In genomic region chr11:1435479-1435819, GRCh38 we compare ENCODE assay signal across 1 cellular context. TPM values are rescaled to one million over a fixed set of nuclear protein-coding genes. Genes with fewer than 3 reads are reported as not detected.
"Had no signal": no experiment of that assay in that cellular context is flagged by ENCODE, and none has a peak within 500 bp of the region (broad histone marks: within the 10 kb centered on the region; RNA-seq: fewer than 3 reads in every experiment).

No MANE protein-coding gene starts in this region.

RNA-seq across cellular contexts. Expression of gene BRSK2, which starts 45.7 kb away (rescaled TPM):
- polyA plus RNA-seq: GM23248 had no signal
